In the genomic region with DNA sequence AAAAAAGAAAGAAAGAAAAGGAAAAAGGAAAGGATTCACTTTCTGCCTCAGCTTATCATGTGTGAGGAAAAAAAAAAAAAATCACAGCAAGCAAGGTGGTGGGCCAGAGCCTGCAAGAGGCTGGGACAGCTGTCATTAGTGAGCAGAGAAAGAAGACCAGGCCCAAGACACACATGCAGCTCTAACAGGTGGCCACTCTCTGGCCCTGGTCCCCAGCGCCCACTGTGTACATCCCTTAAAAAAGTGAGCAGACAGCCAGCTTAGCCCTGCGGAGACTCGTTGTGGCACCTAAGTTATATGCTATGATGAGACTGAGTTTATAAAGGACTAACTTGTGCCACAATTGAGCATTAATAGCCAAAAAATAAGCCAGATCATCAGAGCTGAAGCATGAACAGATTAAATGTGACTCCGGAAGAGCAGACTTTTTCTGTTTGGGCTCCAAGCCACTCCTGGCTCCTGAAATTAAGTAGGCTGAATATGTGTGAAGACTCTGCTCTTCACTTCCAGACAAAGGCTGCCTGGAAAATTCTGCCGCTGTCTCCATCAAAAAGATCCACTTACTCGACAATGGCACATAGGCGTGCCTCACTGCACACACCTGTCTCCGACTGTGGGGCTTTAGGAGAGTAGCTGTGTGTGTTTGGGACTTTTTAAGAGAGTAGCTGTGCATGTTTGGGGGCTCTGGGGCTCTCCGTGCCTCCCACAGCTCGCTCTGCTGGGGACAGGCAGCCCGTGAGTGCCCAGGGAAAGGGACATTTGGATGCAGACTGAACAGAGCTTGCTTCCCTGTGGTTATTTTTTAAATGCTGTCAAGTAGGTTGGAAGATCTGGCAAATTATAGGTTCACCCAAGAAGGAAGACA, we compare ENCODE assay signal across 1 cellular context.
TF ChIP-seq lines count a peak whose summit lies in the region.

No MANE protein-coding gene starts in this region.

TF ChIP-seq in IMR-90, 13 proteins besides CTCF, POLR2A, EP300 and RAD21 (continued from another document):
- TF ChIP-seq, protein P1, sequence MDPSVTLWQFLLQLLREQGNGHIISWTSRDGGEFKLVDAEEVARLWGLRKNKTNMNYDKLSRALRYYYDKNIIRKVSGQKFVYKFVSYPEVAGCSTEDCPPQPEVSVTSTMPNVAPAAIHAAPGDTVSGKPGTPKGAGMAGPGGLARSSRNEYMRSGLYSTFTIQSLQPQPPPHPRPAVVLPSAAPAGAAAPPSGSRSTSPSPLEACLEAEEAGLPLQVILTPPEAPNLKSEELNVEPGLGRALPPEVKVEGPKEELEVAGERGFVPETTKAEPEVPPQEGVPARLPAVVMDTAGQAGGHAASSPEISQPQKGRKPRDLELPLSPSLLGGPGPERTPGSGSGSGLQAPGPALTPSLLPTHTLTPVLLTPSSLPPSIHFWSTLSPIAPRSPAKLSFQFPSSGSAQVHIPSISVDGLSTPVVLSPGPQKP (IDR thresholded peaks at IDR 0.05; ENCODE audit: borderline replicate concordance, low read depth, low read length), result no peak
- TF ChIP-seq CEBPB (IDR thresholded peaks at IDR 0.05; ENCODE audit: low read depth, low read length) (no peak), RCOR1 (IDR thresholded peaks at IDR 0.05; ENCODE audit: insufficient replicate concordance, low read length) (no peak), RFX5 (IDR thresholded peaks at IDR 0.05; ENCODE audit: low read depth, low read length) (no peak), CHD1 (IDR thresholded peaks at IDR 0.05; ENCODE audit: low read depth, low read length) (no peak), FOS (IDR thresholded peaks at IDR 0.05; ENCODE audit: low read depth, low read length) (no peak), MAFK (IDR thresholded peaks at IDR 0.05; ENCODE audit: low read depth, low read length) (no peak), BHLHE40 (IDR thresholded peaks at IDR 0.05; ENCODE audit: low read depth, low read length) (no peak)
- TF ChIP-seq, protein P2, sequence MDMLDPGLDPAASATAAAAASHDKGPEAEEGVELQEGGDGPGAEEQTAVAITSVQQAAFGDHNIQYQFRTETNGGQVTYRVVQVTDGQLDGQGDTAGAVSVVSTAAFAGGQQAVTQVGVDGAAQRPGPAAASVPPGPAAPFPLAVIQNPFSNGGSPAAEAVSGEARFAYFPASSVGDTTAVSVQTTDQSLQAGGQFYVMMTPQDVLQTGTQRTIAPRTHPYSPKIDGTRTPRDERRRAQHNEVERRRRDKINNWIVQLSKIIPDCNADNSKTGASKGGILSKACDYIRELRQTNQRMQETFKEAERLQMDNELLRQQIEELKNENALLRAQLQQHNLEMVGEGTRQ (IDR thresholded peaks at IDR 0.05; ENCODE audit: low read depth, low read length), result no peak
TF ChIP-seq in IMR-90: peak in this region for 0.
